Comparison of ENCODE assay signal across 1 cellular context in genomic region chr19:45608948-45609347, GRCh38.
TF ChIP-seq lines count a peak whose summit lies in the region.

No MANE protein-coding gene starts in this region.

TF ChIP-seq in HepG2, 621 proteins besides CTCF, POLR2A, EP300 and RAD21:
- peak; percentile 55; the same call in 1 of the 2 replicates for TF ChIP-seq ZNF430 (CRISPR knock-in tag; IDR thresholded peaks at IDR 0.05)
- no peak for TF ChIP-seq ZFP36L2 (CRISPR knock-in tag; IDR thresholded peaks at IDR 0.05)
TF ChIP-seq in HepG2: peak in this region for 1.
